ENCODE assay signal across 7 cellular contexts in the genomic region with DNA sequence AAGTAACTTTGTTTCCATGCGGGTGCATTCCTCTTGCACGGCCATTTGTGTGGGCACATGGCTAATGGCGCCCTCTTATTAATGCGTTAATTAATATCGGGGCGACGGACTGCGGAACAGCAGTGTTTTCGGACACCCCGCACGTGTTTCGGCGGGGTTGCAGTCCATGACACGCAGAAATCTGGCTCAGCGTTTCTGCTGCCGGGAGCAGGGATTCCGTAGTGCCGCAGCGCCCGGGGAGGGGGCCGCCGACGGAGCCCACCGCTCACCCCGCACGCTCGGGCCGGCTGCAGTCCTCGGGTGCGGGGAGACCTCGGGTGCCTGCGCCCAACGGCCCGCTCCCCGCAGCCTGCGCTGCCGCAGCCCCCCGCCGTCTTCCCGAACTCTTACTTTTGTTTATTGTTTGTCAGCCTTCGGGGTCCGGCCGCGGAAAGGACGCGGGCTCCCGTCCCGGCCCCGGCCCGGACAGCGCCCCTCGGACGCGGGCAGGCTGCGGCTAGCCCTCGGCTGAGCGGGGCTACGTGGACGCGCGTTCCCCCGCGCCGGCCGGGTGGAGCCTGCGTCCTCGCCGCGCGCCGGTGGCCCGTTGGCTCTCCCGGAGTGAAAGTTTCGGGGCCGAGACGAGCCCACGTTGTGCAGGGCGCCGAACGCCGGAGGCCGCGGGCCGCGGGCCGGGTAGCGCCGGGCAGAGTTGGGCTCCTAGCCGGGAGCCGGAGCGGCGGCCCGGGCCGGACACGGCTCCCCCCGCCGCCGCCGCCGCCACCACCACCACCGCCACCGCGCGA. TPM values are rescaled to one million over a fixed set of nuclear protein-coding genes. Genes with fewer than 3 reads are reported as not detected.
DNase-seq lines count a peak whose midpoint lies in the region; ATAC-seq, FAIRE-seq and TF ChIP-seq lines count a peak whose summit lies in the region.

No MANE protein-coding gene starts in this region.

- peak overlapping the region; percentile 83 for H3K27ac Mint-ChIP-seq in stimulated activated effector memory CD8-positive, alpha-beta T cell treated with anti-CD3 and anti-CD28 coated beads, Interleukin-12 subunit alpha, Interleukin-12 subunit beta, amount 100 ng/mL, for 72 hours

- H3K9ac ChIP-seq in HCT116 (ENCODE audit: low read length), result peak overlapping the region; percentile 85

- TF ChIP-seq POLR2A in HCT116 (IDR thresholded peaks at IDR 0.05; ENCODE audit: borderline replicate concordance, extremely low read depth, insufficient read depth, insufficient read length), result no peak

- POLR2A ChIA-PET in HCT116 (lab: Charles Lee), result no interaction called here

- peak overlapping the region; percentile 84 for H3K4me3 Mint-ChIP-seq in stimulated activated effector memory CD8-positive, alpha-beta T cell treated with anti-CD3 and anti-CD28 coated beads, Interleukin-12 subunit alpha, Interleukin-12 subunit beta, amount 100 ng/mL, for 72 hours

- H4K20me1 ChIP-seq in HCT116 (ENCODE audit: insufficient read depth), result no peaks in the 10 kb centered on the region

- CTCF ChIA-PET in HCT116 (lab: Charles Lee), result no interaction called here

- H3K4me3 ChIP-seq in HCT116 (replicated peaks in 1 of 2; ENCODE audit: low read depth in 1 of 2, low read length in 2 of 2), result peak overlapping the region; percentile 67 to 79
- H3K4me3 ChIP-seq in left lung, result peak overlapping the region; percentile 65 to 69

- H3K4me1 ChIP-seq in HCT116 (ENCODE audit: control insufficient read depth in 1 of 2, insufficient read depth in 2 of 2, low read length in 2 of 2) (peaks cover 34 to 46% of the 10 kb centered on the region in 2 experiments), left lung (peaks cover 53 to 69% of the 10 kb centered on the region in 2 donors)

- TF ChIP-seq CTCF in HCT116 (IDR thresholded peaks at IDR 0.05 in 2 of 3, conservative IDR thresholded peaks at IDR 0.05 in 1 of 3; ENCODE audit: borderline replicate concordance in 1 of 3, insufficient read depth in 1 of 3, low read depth in 2 of 3, low read length in 2 of 3), result no peak
- no peak for TF ChIP-seq CTCF in left lung (IDR thresholded peaks at IDR 0.05)

- H3K9me3 Mint-ChIP-seq in stimulated activated effector memory CD8-positive, alpha-beta T cell treated with anti-CD3 and anti-CD28 coated beads, Interleukin-12 subunit alpha, Interleukin-12 subunit beta, amount 100 ng/mL, for 72 hours, result no peaks in the 10 kb centered on the region

- DNase-seq in HCT116 (ENCODE audit: low read depth, low spot score), result no peak
- DNase-seq in T-helper 9 cell, result peak; percentile 11
- DNase-seq in left lung, result peak in 1 of 2 donors; percentile 87
- DNase-seq in stimulated activated effector memory CD8-positive, alpha-beta T cell treated with anti-CD3 and anti-CD28 coated beads, Interleukin-12 subunit alpha, Interleukin-12 subunit beta, amount 100 ng/mL, for 72 hours (ENCODE audit: low spot score in 2 of 2), result peak; percentile 19 to 60
- no peak for DNase-seq in RCC 7860 (ENCODE audit: low spot score)

- no peak for FAIRE-seq in RCC 7860 (lab: Jason Lieb, UNC)

- H3K36me3 ChIP-seq in HCT116 (ENCODE audit: control insufficient read depth in 1 of 2, insufficient read depth in 2 of 2, low read length in 2 of 2), result 0 out of 4 replicates have a peak, but pooled peaks cover 0 to under 1% of the 10 kb centered on the region in 2 experiments
- no peaks in the 10 kb centered on the region for H3K36me3 ChIP-seq in left lung

- H3K9me3 ChIP-seq in HCT116 (ENCODE audit: control insufficient read depth in 1 of 2, insufficient read depth in 1 of 2, low read depth in 1 of 2, low read length in 2 of 2), result no peaks in the 10 kb centered on the region
- no peaks in the 10 kb centered on the region for H3K9me3 ChIP-seq in left lung

- H3K79me2 ChIP-seq in HCT116 (ENCODE audit: insufficient read depth, low read length), result peaks cover 42% of the 10 kb centered on the region

- RAD21 ChIA-PET in HCT116 (lab: Charles Lee; ENCODE audit: low non-redundant PET in 1 of 2, low total read pairs in 2 of 2, uncharacterized antibody in 2 of 2, unreplicated experiment in 2 of 2), result no interaction called here

- H3K27ac ChIP-seq in HCT116 (ENCODE audit: low read depth, low read length) (peak overlapping the region; percentile 68), cingulate gyrus (ENCODE audit: low read depth, low read length) (peak overlapping the region; percentile 92), left lung (peak overlapping the region; percentile 85 to 90)

- no TSS peak for BruUV-seq in HCT116 (replicated peaks; lab: Mats Ljungman, UMichigan)

- H3K9me2 ChIP-seq in HCT116 (ENCODE audit: insufficient read depth), result no peaks in the 10 kb centered on the region

- H2AFZ ChIP-seq in HCT116 (ENCODE audit: low read depth, low read length, poor library complexity, severe bottlenecking), result no peak overlapping the region

- H3K27me3 ChIP-seq in HCT116 (ENCODE audit: insufficient read depth, low read length) (no peaks in the 10 kb centered on the region), left lung (peaks cover 0 to 35% of the 10 kb centered on the region in 2 donors)

- intact Hi-C loops in HCT116 (cut with micrococcal nuclease) (no loop called here), left lung (cut with DNase I) (no loop called here)

- peaks cover 36% of the 10 kb centered on the region for H3K4me1 Mint-ChIP-seq in stimulated activated effector memory CD8-positive, alpha-beta T cell treated with anti-CD3 and anti-CD28 coated beads, Interleukin-12 subunit alpha, Interleukin-12 subunit beta, amount 100 ng/mL, for 72 hours

- peaks cover 7% of the 10 kb centered on the region for H3K36me3 Mint-ChIP-seq in stimulated activated effector memory CD8-positive, alpha-beta T cell treated with anti-CD3 and anti-CD28 coated beads, Interleukin-12 subunit alpha, Interleukin-12 subunit beta, amount 100 ng/mL, for 72 hours

- ATAC-seq in HCT116, result peak; percentile 37
- peak; percentile 30 for ATAC-seq in left lung
- ATAC-seq in stimulated activated effector memory CD8-positive, alpha-beta T cell treated with anti-CD3 and anti-CD28 coated beads, Interleukin-12 subunit alpha, Interleukin-12 subunit beta, amount 100 ng/mL, for 72 hours, result peak; percentile 48
- ATAC-seq in GM18511 (IDR thresholded peaks at IDR 0.05; ENCODE audit: unreplicated experiment), result no peak

- TF ChIP-seq RAD21 in HCT116 (IDR thresholded peaks at IDR 0.05; ENCODE audit: low read depth), result no peak

- peak overlapping the region; percentile 77 for H3K4me2 ChIP-seq in HCT116 (ENCODE audit: low read length)

TF ChIP-seq in HCT116, 20 proteins besides CTCF, POLR2A, EP300 and RAD21:
- TF ChIP-seq POLR2AphosphoS5 (IDR thresholded peaks at IDR 0.05; ENCODE audit: low read depth, low read length) (no peak), ZFX (IDR thresholded peaks at IDR 0.05) (peak; percentile 84), CBX3 (IDR thresholded peaks at IDR 0.05; ENCODE audit: low read depth) (no peak)
- TF ChIP-seq, protein P1, sequence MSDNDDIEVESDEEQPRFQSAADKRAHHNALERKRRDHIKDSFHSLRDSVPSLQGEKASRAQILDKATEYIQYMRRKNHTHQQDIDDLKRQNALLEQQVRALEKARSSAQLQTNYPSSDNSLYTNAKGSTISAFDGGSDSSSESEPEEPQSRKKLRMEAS (IDR thresholded peaks at IDR 0.05), result peak; percentile 39

RNA-seq across cellular contexts. Expression of a gene that starts 0.8 kb away (rescaled TPM):
- 17.2 TPM for total RNA-seq in HCT116 (2021; ENCODE audit: unreplicated experiment)
- 4.1 and 4.3 TPM in 2 replicates for polyA plus RNA-seq in HCT116 (2012)
- 10 to 100 TPM; 43.1 to 60.7 TPM for total RNA-seq in left lung

Comparison
In these comparisons a context has a peak if more than half of its experiments do, and no peak if none do; other contexts are left out.
1. DNase-seq: peak in T-helper 9 cell (single experiment) and stimulated activated effector memory CD8-positive, alpha-beta T cell treated with anti-CD3 and anti-CD28 coated beads, Interleukin-12 subunit alpha, Interleukin-12 subunit beta, amount 100 ng/mL, for 72 hours (2 of 2); none in HCT116 (single experiment) and RCC 7860 (single experiment).
2. Peak in every context shown above with its lines, with median percentiles within 50 percentile points of each other: H3K27ac ChIP-seq.